1 cellular context compared by ENCODE assay signal in the genomic region with DNA sequence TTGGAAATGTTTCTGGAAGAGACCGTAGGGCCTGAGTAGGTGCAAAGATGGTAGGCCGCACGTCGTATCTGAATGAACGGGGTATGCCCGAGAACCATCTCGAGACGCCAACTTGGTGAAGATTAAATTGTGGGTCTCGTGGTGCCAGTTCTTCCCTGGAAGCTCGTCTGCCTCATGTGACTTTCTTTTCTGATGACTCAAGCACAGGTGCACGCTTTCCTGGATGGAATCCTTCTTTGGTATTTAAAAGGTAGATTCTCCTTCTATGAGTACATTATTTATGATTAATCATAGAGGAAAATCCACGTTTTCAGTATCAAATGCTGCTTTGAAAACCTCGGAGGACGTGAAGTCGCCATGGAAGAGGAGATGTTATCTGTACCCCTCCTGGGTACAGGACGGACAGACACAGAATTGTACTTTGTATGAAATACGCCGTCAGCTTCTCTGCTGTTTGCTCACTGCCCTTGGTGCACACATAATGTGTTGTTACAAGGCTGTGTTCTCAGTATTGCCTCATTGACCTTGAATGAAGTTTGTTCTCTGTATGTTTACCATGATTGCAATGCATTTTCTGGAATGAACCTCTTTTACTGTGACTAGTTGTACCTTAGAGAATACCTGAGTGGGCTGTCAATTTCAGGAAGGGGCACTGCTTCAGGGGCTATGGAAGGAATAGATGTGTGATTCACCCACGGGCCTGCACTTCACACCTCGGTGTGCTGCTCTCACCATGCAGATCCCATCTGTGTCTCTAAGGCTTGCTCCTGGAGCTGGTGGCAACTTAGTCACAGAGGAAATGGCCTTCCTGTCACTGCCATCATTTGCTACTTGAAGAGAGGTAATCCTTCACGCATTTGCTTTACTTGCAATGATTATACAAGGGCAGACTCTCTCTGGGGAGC.
TF ChIP-seq lines count a peak whose summit lies in the region.

No MANE protein-coding gene starts in this region.

TF ChIP-seq in HepG2, 621 proteins besides CTCF, POLR2A, EP300 and RAD21 (continued from another document and continues in another):
- TF ChIP-seq, protein P1, sequence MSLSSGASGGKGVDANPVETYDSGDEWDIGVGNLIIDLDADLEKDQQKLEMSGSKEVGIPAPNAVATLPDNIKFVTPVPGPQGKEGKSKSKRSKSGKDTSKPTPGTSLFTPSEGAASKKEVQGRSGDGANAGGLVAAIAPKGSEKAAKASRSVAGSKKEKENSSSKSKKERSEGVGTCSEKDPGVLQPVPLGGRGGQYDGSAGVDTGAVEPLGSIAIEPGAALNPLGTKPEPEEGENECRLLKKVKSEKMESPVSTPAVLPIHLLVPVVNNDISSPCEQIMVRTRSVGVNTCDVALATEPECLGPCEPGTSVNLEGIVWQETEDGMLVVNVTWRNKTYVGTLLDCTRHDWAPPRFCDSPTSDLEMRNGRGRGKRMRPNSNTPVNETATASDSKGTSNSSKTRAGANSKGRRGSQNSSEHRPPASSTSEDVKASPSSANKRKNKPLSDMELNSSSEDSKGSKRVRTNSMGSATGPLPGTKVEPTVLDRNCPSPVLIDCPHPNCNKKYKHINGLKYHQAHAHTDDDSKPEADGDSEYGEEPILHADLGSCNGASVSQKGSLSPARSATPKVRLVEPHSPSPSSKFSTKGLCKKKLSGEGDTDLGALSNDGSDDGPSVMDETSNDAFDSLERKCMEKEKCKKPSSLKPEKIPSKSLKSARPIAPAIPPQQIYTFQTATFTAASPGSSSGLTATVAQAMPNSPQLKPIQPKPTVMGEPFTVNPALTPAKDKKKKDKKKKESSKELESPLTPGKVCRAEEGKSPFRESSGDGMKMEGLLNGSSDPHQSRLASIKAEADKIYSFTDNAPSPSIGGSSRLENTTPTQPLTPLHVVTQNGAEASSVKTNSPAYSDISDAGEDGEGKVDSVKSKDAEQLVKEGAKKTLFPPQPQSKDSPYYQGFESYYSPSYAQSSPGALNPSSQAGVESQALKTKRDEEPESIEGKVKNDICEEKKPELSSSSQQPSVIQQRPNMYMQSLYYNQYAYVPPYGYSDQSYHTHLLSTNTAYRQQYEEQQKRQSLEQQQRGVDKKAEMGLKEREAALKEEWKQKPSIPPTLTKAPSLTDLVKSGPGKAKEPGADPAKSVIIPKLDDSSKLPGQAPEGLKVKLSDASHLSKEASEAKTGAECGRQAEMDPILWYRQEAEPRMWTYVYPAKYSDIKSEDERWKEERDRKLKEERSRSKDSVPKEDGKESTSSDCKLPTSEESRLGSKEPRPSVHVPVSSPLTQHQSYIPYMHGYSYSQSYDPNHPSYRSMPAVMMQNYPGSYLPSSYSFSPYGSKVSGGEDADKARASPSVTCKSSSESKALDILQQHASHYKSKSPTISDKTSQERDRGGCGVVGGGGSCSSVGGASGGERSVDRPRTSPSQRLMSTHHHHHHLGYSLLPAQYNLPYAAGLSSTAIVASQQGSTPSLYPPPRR (CRISPR knock-in tag; IDR thresholded peaks at IDR 0.05; ENCODE audit: borderline replicate concordance) = peak; percentile 100
- TF ChIP-seq ZBTB1 (CRISPR knock-in tag; IDR thresholded peaks at IDR 0.05; ENCODE audit: borderline replicate concordance) (no peak), HMG20A (CRISPR knock-in tag; IDR thresholded peaks at IDR 0.05; ENCODE audit: borderline replicate concordance) (peak; percentile 98), SMARCC2 (IDR thresholded peaks at IDR 0.05) (no peak), MXI1 (IDR thresholded peaks at IDR 0.05; ENCODE audit: borderline replicate concordance, low read depth, low read length) (no peak), ZNF75D (CRISPR knock-in tag; IDR thresholded peaks at IDR 0.05; ENCODE audit: borderline replicate concordance) (no peak), ZFYVE20 (CRISPR knock-in tag; IDR thresholded peaks at IDR 0.05; ENCODE audit: borderline replicate concordance, low read depth) (no peak), RELA (CRISPR knock-in tag; IDR thresholded peaks at IDR 0.05) (no peak), ZNF367 (CRISPR knock-in tag; IDR thresholded peaks at IDR 0.05; ENCODE audit: borderline replicate concordance) (no peak), ZNF230 (CRISPR knock-in tag; IDR thresholded peaks at IDR 0.05) (no peak), SYNCRIP (IDR thresholded peaks at IDR 0.05; ENCODE audit: insufficient read depth, low read depth, low read length) (no peak), U2AF1 (optimal IDR thresholded peaks at IDR 0.05; ENCODE audit: low read depth, low read length) (no peak), ARNTL (CRISPR knock-in tag; IDR thresholded peaks at IDR 0.05) (no peak), ZNF589 (CRISPR knock-in tag; conservative IDR thresholded peaks at IDR 0.05) (no peak), ZNF3 (CRISPR knock-in tag; IDR thresholded peaks at IDR 0.05) (no peak), NFKB2 (CRISPR knock-in tag; IDR thresholded peaks at IDR 0.05; ENCODE audit: borderline replicate concordance) (no peak), FOXA3 (CRISPR knock-in tag; IDR thresholded peaks at IDR 0.05) (peak; percentile 98), NCOA2 (CRISPR knock-in tag; IDR thresholded peaks at IDR 0.05) (peak; percentile 77), ZNF225 (CRISPR knock-in tag; IDR thresholded peaks at IDR 0.05) (no peak), ZMAT3 (CRISPR knock-in tag; conservative IDR thresholded peaks at IDR 0.05) (no peak), ZNF670 (CRISPR knock-in tag; IDR thresholded peaks at IDR 0.05; ENCODE audit: borderline replicate concordance) (peak; percentile 73; the same call in 1 of the 2 replicates), ZEB1 (IDR thresholded peaks at IDR 0.05; ENCODE audit: insufficient replicate concordance, low read depth) (no peak), POLR2AphosphoS5 (IDR thresholded peaks at IDR 0.05; ENCODE audit: low read depth, low read length) (no peak), MED1 (CRISPR knock-in tag; IDR thresholded peaks at IDR 0.05) (peak; percentile 38; the same call in 1 of the 2 replicates), POLR2G (IDR thresholded peaks at IDR 0.05; ENCODE audit: low read depth, low read length) (no peak), PRPF4 (IDR thresholded peaks at IDR 0.05; ENCODE audit: low read depth, low read length, poor library complexity, severe bottlenecking) (no peak), MTF2 (CRISPR knock-in tag; IDR thresholded peaks at IDR 0.05; ENCODE audit: borderline replicate concordance) (no peak), IRF1 (CRISPR knock-in tag; IDR thresholded peaks at IDR 0.05; ENCODE audit: low read depth) (no peak), RBM22 (optimal IDR thresholded peaks at IDR 0.05; ENCODE audit: low read length) (no peak), GPN1 (CRISPR knock-in tag; IDR thresholded peaks at IDR 0.05; ENCODE audit: borderline replicate concordance) (no peak), CBX2 (IDR thresholded peaks at IDR 0.05; ENCODE audit: low read depth, low read length) (no peak), CBX2 (CRISPR knock-in tag; IDR thresholded peaks at IDR 0.05; ENCODE audit: low read depth) (no peak), THAP11 (CRISPR knock-in tag; IDR thresholded peaks at IDR 0.05) (peak; percentile 66), ZNF432 (CRISPR knock-in tag; IDR thresholded peaks at IDR 0.05; ENCODE audit: borderline replicate concordance) (no peak), ZNF354B (CRISPR knock-in tag; IDR thresholded peaks at IDR 0.05) (no peak), TBX2 (CRISPR knock-in tag; IDR thresholded peaks at IDR 0.05; ENCODE audit: borderline replicate concordance) (peak; percentile 98), NR1H2 (CRISPR knock-in tag; IDR thresholded peaks at IDR 0.05; ENCODE audit: borderline replicate concordance, low read depth) (no peak)
- TF ChIP-seq, protein P2, sequence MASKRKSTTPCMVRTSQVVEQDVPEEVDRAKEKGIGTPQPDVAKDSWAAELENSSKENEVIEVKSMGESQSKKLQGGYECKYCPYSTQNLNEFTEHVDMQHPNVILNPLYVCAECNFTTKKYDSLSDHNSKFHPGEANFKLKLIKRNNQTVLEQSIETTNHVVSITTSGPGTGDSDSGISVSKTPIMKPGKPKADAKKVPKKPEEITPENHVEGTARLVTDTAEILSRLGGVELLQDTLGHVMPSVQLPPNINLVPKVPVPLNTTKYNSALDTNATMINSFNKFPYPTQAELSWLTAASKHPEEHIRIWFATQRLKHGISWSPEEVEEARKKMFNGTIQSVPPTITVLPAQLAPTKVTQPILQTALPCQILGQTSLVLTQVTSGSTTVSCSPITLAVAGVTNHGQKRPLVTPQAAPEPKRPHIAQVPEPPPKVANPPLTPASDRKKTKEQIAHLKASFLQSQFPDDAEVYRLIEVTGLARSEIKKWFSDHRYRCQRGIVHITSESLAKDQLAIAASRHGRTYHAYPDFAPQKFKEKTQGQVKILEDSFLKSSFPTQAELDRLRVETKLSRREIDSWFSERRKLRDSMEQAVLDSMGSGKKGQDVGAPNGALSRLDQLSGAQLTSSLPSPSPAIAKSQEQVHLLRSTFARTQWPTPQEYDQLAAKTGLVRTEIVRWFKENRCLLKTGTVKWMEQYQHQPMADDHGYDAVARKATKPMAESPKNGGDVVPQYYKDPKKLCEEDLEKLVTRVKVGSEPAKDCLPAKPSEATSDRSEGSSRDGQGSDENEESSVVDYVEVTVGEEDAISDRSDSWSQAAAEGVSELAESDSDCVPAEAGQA (IDR thresholded peaks at IDR 0.05; ENCODE audit: low read depth) = no peak
- TF ChIP-seq, protein P2 (CRISPR knock-in tag; IDR thresholded peaks at IDR 0.05; ENCODE audit: borderline replicate concordance) = no peak
- TF ChIP-seq, protein P3, sequence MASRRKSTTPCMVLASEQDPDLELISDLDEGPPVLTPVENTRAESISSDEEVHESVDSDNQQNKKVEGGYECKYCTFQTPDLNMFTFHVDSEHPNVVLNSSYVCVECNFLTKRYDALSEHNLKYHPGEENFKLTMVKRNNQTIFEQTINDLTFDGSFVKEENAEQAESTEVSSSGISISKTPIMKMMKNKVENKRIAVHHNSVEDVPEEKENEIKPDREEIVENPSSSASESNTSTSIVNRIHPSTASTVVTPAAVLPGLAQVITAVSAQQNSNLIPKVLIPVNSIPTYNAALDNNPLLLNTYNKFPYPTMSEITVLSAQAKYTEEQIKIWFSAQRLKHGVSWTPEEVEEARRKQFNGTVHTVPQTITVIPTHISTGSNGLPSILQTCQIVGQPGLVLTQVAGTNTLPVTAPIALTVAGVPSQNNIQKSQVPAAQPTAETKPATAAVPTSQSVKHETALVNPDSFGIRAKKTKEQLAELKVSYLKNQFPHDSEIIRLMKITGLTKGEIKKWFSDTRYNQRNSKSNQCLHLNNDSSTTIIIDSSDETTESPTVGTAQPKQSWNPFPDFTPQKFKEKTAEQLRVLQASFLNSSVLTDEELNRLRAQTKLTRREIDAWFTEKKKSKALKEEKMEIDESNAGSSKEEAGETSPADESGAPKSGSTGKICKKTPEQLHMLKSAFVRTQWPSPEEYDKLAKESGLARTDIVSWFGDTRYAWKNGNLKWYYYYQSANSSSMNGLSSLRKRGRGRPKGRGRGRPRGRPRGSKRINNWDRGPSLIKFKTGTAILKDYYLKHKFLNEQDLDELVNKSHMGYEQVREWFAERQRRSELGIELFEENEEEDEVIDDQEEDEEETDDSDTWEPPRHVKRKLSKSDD (CRISPR knock-in tag; IDR thresholded peaks at IDR 0.05; ENCODE audit: low read depth) = no peak
- TF ChIP-seq, protein P4, sequence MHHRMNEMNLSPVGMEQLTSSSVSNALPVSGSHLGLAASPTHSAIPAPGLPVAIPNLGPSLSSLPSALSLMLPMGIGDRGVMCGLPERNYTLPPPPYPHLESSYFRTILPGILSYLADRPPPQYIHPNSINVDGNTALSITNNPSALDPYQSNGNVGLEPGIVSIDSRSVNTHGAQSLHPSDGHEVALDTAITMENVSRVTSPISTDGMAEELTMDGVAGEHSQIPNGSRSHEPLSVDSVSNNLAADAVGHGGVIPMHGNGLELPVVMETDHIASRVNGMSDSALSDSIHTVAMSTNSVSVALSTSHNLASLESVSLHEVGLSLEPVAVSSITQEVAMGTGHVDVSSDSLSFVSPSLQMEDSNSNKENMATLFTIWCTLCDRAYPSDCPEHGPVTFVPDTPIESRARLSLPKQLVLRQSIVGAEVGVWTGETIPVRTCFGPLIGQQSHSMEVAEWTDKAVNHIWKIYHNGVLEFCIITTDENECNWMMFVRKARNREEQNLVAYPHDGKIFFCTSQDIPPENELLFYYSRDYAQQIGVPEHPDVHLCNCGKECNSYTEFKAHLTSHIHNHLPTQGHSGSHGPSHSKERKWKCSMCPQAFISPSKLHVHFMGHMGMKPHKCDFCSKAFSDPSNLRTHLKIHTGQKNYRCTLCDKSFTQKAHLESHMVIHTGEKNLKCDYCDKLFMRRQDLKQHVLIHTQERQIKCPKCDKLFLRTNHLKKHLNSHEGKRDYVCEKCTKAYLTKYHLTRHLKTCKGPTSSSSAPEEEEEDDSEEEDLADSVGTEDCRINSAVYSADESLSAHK (CRISPR knock-in tag; IDR thresholded peaks at IDR 0.05; ENCODE audit: borderline replicate concordance) = no peak
- TF ChIP-seq, protein P5, sequence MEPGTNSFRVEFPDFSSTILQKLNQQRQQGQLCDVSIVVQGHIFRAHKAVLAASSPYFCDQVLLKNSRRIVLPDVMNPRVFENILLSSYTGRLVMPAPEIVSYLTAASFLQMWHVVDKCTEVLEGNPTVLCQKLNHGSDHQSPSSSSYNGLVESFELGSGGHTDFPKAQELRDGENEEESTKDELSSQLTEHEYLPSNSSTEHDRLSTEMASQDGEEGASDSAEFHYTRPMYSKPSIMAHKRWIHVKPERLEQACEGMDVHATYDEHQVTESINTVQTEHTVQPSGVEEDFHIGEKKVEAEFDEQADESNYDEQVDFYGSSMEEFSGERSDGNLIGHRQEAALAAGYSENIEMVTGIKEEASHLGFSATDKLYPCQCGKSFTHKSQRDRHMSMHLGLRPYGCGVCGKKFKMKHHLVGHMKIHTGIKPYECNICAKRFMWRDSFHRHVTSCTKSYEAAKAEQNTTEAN (CRISPR knock-in tag; conservative IDR thresholded peaks at IDR 0.05) = no peak
